In the genomic region with DNA sequence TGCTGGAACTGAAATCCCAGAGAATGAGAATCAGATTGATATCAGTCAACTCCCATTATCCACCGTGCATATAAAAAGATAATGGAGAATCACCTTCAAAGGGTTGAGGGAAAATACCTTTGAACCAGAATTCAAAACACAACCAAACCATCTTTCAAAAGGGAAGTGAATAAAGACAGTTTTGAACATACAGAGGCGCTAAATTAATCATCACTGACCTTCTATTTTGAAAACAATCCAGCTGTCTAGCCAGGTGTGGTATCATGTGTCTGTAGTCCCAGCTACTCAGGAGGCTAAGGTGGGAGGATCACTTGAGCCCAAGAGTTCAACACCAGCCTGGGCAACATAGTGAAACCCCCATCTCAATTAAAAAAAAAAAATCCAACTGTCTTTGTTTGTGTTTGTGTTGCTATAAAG, we compare ENCODE assay signal across 9 cellular contexts.
DNase-seq lines count a peak whose midpoint lies in the region; ATAC-seq and TF ChIP-seq lines count a peak whose summit lies in the region.
"Had no signal": no experiment of that assay in that cellular context is flagged by ENCODE, and none has a peak within 500 bp of the region (broad histone marks: within the 10 kb centered on the region; RNA-seq: fewer than 3 reads in every experiment).

No MANE protein-coding gene starts in this region.

- peak; percentile 93 for ATAC-seq in GM21576 (IDR thresholded peaks at IDR 0.05; ENCODE audit: unreplicated experiment)
- peak; percentile 97 for ATAC-seq in HG03378 (IDR thresholded peaks at IDR 0.05; ENCODE audit: unreplicated experiment)
- ATAC-seq in stimulated activated effector memory CD8-positive, alpha-beta T cell treated with anti-CD3 and anti-CD28 coated beads, Interleukin-12 subunit alpha, Interleukin-12 subunit beta, amount 100 ng/mL, for 72 hours: peak; percentile 93

- TF ChIP-seq CTCF in osteocyte (IDR thresholded peaks at IDR 0.05) (no peak), progenitor cell of endocrine pancreas (IDR thresholded peaks at IDR 0.05; ENCODE audit: unreplicated experiment) (no peak), smooth muscle cell (IDR thresholded peaks at IDR 0.05; ENCODE audit: borderline replicate concordance, insufficient read depth, poor library complexity, severe bottlenecking) (no peak)

- no peaks in the 10 kb centered on the region for H3K36me3 ChIP-seq in smooth muscle cell (ENCODE audit: low read depth)

- H3K4me3 ChIP-seq in smooth muscle cell: no peak overlapping the region

- H3K9me3 Mint-ChIP-seq in activated naive CD4-positive, alpha-beta T cell treated with anti-CD3 and anti-CD28 coated beads for 36 hours: no peaks in the 10 kb centered on the region
- H3K9me3 Mint-ChIP-seq in stimulated activated effector memory CD8-positive, alpha-beta T cell treated with anti-CD3 and anti-CD28 coated beads, Interleukin-12 subunit alpha, Interleukin-12 subunit beta, amount 100 ng/mL, for 72 hours: peaks cover 2% of the 10 kb centered on the region
- H3K9me3 Mint-ChIP-seq in osteocyte (ENCODE audit: unreplicated experiment): no peaks in the 10 kb centered on the region
- no peaks in the 10 kb centered on the region for H3K9me3 Mint-ChIP-seq in progenitor cell of endocrine pancreas (ENCODE audit: low read depth)

- DNase-seq in activated naive CD4-positive, alpha-beta T cell treated with anti-CD3 and anti-CD28 coated beads for 36 hours: peak; percentile 35
- DNase-seq in activated naive CD4-positive, alpha-beta T cell (lab: John Stamatoyannopoulos, UW): no peak
- no peak for DNase-seq in stimulated activated effector memory CD8-positive, alpha-beta T cell treated with anti-CD3 and anti-CD28 coated beads, Interleukin-12 subunit alpha, Interleukin-12 subunit beta, amount 100 ng/mL, for 72 hours (ENCODE audit: low spot score in 2 of 2)
- no peak for DNase-seq in osteocyte (ENCODE audit: extremely low spot score, unreplicated experiment)
- no peak for DNase-seq in progenitor cell of endocrine pancreas (ENCODE audit: low spot score, unreplicated experiment)
- no peak for DNase-seq in smooth muscle cell (lab: John Stamatoyannopoulos, UW; ENCODE audit: unreplicated experiment)
- DNase-seq: anterior cingulate cortex had no signal

- no peaks in the 10 kb centered on the region for H3K79me2 ChIP-seq in smooth muscle cell (ENCODE audit: low read depth)

- H3K27ac ChIP-seq in smooth muscle cell (ENCODE audit: low read depth): no peak overlapping the region

- H3K4me2 ChIP-seq in smooth muscle cell: no peak overlapping the region

- H3K4me1 ChIP-seq in smooth muscle cell (ENCODE audit: low read depth): no peaks in the 10 kb centered on the region

- H3K27ac Mint-ChIP-seq in activated naive CD4-positive, alpha-beta T cell treated with anti-CD3 and anti-CD28 coated beads for 36 hours: peak overlapping the region; percentile 57
- H3K27ac Mint-ChIP-seq in stimulated activated effector memory CD8-positive, alpha-beta T cell treated with anti-CD3 and anti-CD28 coated beads, Interleukin-12 subunit alpha, Interleukin-12 subunit beta, amount 100 ng/mL, for 72 hours: peak overlapping the region; percentile 46
- H3K27ac Mint-ChIP-seq in osteocyte (ENCODE audit: unreplicated experiment): no peak overlapping the region
- no peak overlapping the region for H3K27ac Mint-ChIP-seq in progenitor cell of endocrine pancreas

- intact Hi-C loops in activated naive CD4-positive, alpha-beta T cell treated with anti-CD3 and anti-CD28 coated beads for 36 hours (cut with micrococcal nuclease): loop anchor here (1.0 to 5.0 kb wide), 8 partner anchors 16 to 318 kb away; a partner anchor contains a TSS

- H3K36me3 Mint-ChIP-seq in activated naive CD4-positive, alpha-beta T cell treated with anti-CD3 and anti-CD28 coated beads for 36 hours (ENCODE audit: low read depth): peaks cover 2% of the 10 kb centered on the region
- no peaks in the 10 kb centered on the region for H3K36me3 Mint-ChIP-seq in stimulated activated effector memory CD8-positive, alpha-beta T cell treated with anti-CD3 and anti-CD28 coated beads, Interleukin-12 subunit alpha, Interleukin-12 subunit beta, amount 100 ng/mL, for 72 hours
- H3K36me3 Mint-ChIP-seq in osteocyte (ENCODE audit: unreplicated experiment): no peaks in the 10 kb centered on the region
- H3K36me3 Mint-ChIP-seq in progenitor cell of endocrine pancreas (ENCODE audit: insufficient read depth): no peaks in the 10 kb centered on the region

- H3K4me3 Mint-ChIP-seq in activated naive CD4-positive, alpha-beta T cell treated with anti-CD3 and anti-CD28 coated beads for 36 hours: no peak overlapping the region
- peak overlapping the region; percentile 12 for H3K4me3 Mint-ChIP-seq in stimulated activated effector memory CD8-positive, alpha-beta T cell treated with anti-CD3 and anti-CD28 coated beads, Interleukin-12 subunit alpha, Interleukin-12 subunit beta, amount 100 ng/mL, for 72 hours
- H3K4me3 Mint-ChIP-seq in osteocyte (ENCODE audit: unreplicated experiment): no peak overlapping the region
- H3K4me3 Mint-ChIP-seq in progenitor cell of endocrine pancreas (ENCODE audit: low read depth): no peak overlapping the region

- WGBS in smooth muscle cell (ENCODE audit: low lambda C conversion rate): 94% methylated on average over 2 of the region's 2 CpGs

- no peaks in the 10 kb centered on the region for H3K27me3 ChIP-seq in smooth muscle cell (ENCODE audit: low read depth)

- H3F3A ChIP-seq in smooth muscle cell (ENCODE audit: low read depth): no peaks in the 10 kb centered on the region

- no peaks in the 10 kb centered on the region for H3K27me3 Mint-ChIP-seq in activated naive CD4-positive, alpha-beta T cell treated with anti-CD3 and anti-CD28 coated beads for 36 hours (ENCODE audit: low read depth)
- peaks cover 18% of the 10 kb centered on the region for H3K27me3 Mint-ChIP-seq in osteocyte (ENCODE audit: unreplicated experiment)
- no peaks in the 10 kb centered on the region for H3K27me3 Mint-ChIP-seq in progenitor cell of endocrine pancreas

- H2AFZ ChIP-seq in smooth muscle cell (ENCODE audit: low read depth): no peak overlapping the region

- H3K9ac ChIP-seq in smooth muscle cell (ENCODE audit: low read depth): no peak overlapping the region

- H3K4me1 Mint-ChIP-seq in activated naive CD4-positive, alpha-beta T cell treated with anti-CD3 and anti-CD28 coated beads for 36 hours (ENCODE audit: low read depth): peaks cover 41% of the 10 kb centered on the region
- peaks cover 39% of the 10 kb centered on the region for H3K4me1 Mint-ChIP-seq in stimulated activated effector memory CD8-positive, alpha-beta T cell treated with anti-CD3 and anti-CD28 coated beads, Interleukin-12 subunit alpha, Interleukin-12 subunit beta, amount 100 ng/mL, for 72 hours
- H3K4me1 Mint-ChIP-seq in osteocyte (ENCODE audit: unreplicated experiment): no peaks in the 10 kb centered on the region
- no peaks in the 10 kb centered on the region for H3K4me1 Mint-ChIP-seq in progenitor cell of endocrine pancreas (ENCODE audit: low read depth)

- CTCF ChIA-PET in activated naive CD4-positive, alpha-beta T cell treated with anti-CD3 and anti-CD28 coated beads for 36 hours (lab: Charles Lee): interaction anchor here (0.6 to 1.3 kb wide), 11 partner anchors 10 to 408 kb away, joined by 3 to 5 read pairs (median 4); no protein-coding TSS in a partner anchor

- H4K20me1 ChIP-seq in smooth muscle cell (ENCODE audit: low read depth): no peaks in the 10 kb centered on the region

- H3K9me3 ChIP-seq in smooth muscle cell (replicated peaks; ENCODE audit: low read depth): no peaks in the 10 kb centered on the region

Comparison
In these comparisons a context has a peak if more than half of its experiments do, and no peak if none do; other contexts are left out.
1. H3K27ac Mint-ChIP-seq: peak in activated naive CD4-positive, alpha-beta T cell treated with anti-CD3 and anti-CD28 coated beads for 36 hours (single experiment) and stimulated activated effector memory CD8-positive, alpha-beta T cell treated with anti-CD3 and anti-CD28 coated beads, Interleukin-12 subunit alpha, Interleukin-12 subunit beta, amount 100 ng/mL, for 72 hours (single experiment); none in osteocyte (single experiment) and progenitor cell of endocrine pancreas (single experiment).
2. Peak in every context shown above with its lines, with median percentiles within 50 percentile points of each other: ATAC-seq.